Comparison of ENCODE assay signal across 8 cellular contexts in the genomic region with DNA sequence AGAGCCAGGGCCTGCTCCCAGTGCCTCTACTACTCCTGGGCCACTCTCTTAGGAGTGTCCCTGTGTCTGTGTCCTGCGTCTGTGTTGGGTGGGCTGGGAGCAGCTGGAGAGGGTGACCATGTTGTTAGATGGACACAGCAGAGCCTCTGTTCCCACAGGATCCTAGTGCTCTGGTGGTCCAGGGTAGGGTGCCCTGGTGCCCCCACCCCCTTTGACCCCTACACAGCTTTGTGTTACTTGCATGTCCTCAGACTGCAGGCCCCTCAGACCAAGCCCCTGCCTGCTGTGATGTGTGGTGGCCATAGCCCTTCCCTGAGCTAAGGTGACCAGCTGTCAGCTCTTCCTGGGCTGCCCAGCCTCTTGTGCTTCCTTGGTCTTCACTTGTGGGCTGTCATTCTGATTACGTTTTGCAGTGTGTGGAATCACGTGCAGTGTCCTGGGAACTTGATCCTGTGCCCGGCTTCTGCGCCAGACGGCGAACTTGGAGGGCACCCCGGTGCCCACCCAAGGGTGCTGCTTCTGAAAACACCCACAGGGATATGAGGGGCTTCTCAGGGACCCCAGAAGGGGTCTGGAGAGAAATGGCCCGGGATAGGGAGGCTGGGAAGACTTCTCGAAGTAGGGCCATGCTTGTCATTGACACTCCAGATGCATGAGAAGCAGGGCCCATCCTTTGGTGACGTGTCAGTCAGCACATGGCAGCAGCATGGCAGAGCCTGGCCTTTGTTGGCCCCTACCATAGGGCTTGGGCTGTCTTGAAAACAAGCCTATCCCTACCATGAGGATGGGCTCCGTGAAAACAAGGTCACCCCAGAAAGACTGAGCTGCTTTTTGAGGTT. TPM values are rescaled to one million over a fixed set of nuclear protein-coding genes. Genes with fewer than 3 reads are reported as not detected.
A peak's percentile ranks its signal among the peaks of the same experiment; 100 is the strongest.
DNase-seq lines count a peak whose midpoint lies in the region; ATAC-seq, FAIRE-seq and TF ChIP-seq lines count a peak whose summit lies in the region.

No MANE protein-coding gene starts in this region.

- POLR2A ChIA-PET in K562 (lab: Yijun Ruan, JAX): interaction anchor here (0.5 to 7.9 kb wide), 25 partner anchors 11 to 626 kb away, joined by 3 to 120 read pairs (median 4); a partner anchor contains a TSS

- peaks cover 40% of the 10 kb centered on the region for H3K4me1 Mint-ChIP-seq in activated T-cell treated with anti-CD3 and anti-CD28 coated beads, Interleukin-2, amount 50 U/mL, for 72 hours (ENCODE audit: low read depth)

- H3K79me2 ChIP-seq in K562 (ENCODE audit: control insufficient read depth, insufficient read depth, low read length): peaks cover 62% of the 10 kb centered on the region

- peaks cover 61 to 78% of the 10 kb centered on the region in 2 experiments for H3K4me1 ChIP-seq in K562 (replicated peaks in 1 of 2; ENCODE audit: control insufficient read depth in 2 of 2, insufficient read depth in 2 of 2, low read length in 2 of 2)
- H3K4me1 ChIP-seq in lower lobe of right lung: peaks cover 33% of the 10 kb centered on the region
- peaks cover 14 to 24% (median 21%) of the 10 kb centered on the region in 4 donors for H3K4me1 ChIP-seq in transverse colon

- TF ChIP-seq RAD21 in K562 (CRISPR knock-in tag; conservative IDR thresholded peaks at IDR 0.05 in 1 of 2, IDR thresholded peaks at IDR 0.05 in 1 of 2): no peak

- peaks cover 0 to 8% of the 10 kb centered on the region in 2 experiments; a peak in 2 of 5 replicates for H3K27me3 ChIP-seq in K562 (ENCODE audit: control insufficient read depth in 2 of 2, insufficient read depth in 2 of 2, low read length in 2 of 2)
- H3K27me3 ChIP-seq in lower lobe of right lung (ENCODE audit: low read depth): no peaks in the 10 kb centered on the region
- peaks cover 5% of the 10 kb centered on the region for H3K27me3 ChIP-seq in transverse colon

- TF ChIP-seq CTCF in K562 (IDR thresholded peaks at IDR 0.05 in 2 of 3, conservative IDR thresholded peaks at IDR 0.05 in 1 of 3; ENCODE audit: insufficient read depth in 2 of 3, low read depth in 1 of 3, low read length in 3 of 3): no peak
- TF ChIP-seq CTCF in lower lobe of right lung (IDR thresholded peaks at IDR 0.05): no peak
- TF ChIP-seq CTCF in transverse colon (IDR thresholded peaks at IDR 0.05): no peak

- WGBS in K562 (ENCODE audit: insufficient coverage, low coverage, missing lambda C conversion rate): 71% methylated on average over 12 of the region's 12 CpGs
- WGBS in transverse colon (ENCODE audit: low coverage in 1 of 2), 2 donors: 88% methylated on average over 12 of the region's 12 CpGs; no CpG with 5 or more reads in 1 of the 2 donors

- no peak for DNase-seq in activated T-cell treated with anti-CD3 and anti-CD28 coated beads, Interleukin-2, amount 50 U/mL, for 72 hours
- no peak for DNase-seq in activated T-cell treated with anti-CD3 and anti-CD28 coated beads, Interleukin-2, amount 50 U/mL, for 48 hours
- no peak for DNase-seq in K562 (ENCODE audit: extremely low read depth in 1 of 4, low spot score in 3 of 4)
- no peak for DNase-seq in lower lobe of right lung
- DNase-seq in transverse colon: no peak
- DNase-seq in NCI-H146 (lab: John Stamatoyannopoulos, UW): no peak
- DNase-seq in NCI-H1105 (lab: John Stamatoyannopoulos, UW): no peak
- DNase-seq in kidney glomerular epithelial cell (lab: John Stamatoyannopoulos, UW): no peak

- peak overlapping the region; percentile 91 to 94 for H3K9ac ChIP-seq in K562 (ENCODE audit: insufficient read depth in 1 of 2, low read depth in 2 of 2, low read length in 2 of 2)

- ATAC-seq in activated T-cell treated with anti-CD3 and anti-CD28 coated beads, Interleukin-2, amount 50 U/mL, for 72 hours (replicated peaks in 1 of 2): no peak
- ATAC-seq in K562 (no peak), lower lobe of right lung (no peak)

- H3K27ac ChIP-seq in K562 (ENCODE audit: extremely low read depth, low read depth, low read length) (peak overlapping the region; percentile 85), lower lobe of right lung (peak overlapping the region; percentile 96), transverse colon (peak overlapping the region; percentile 81 to 93 (median 89))

- TF ChIP-seq EP300 in K562 (IDR thresholded peaks at IDR 0.05; ENCODE audit: low read length) (no peak), transverse colon (IDR thresholded peaks at IDR 0.05; ENCODE audit: low read depth) (no peak)

- CTCF ChIA-PET in K562 (lab: Yijun Ruan, JAX; ENCODE audit: low intra/inter-chr PET ratio): interaction anchor here (0.8 kb wide), 1 partner anchor 52 kb away, joined by 3 read pairs; no protein-coding TSS in a partner anchor

- no peaks in the 10 kb centered on the region for H3K36me3 Mint-ChIP-seq in activated T-cell treated with anti-CD3 and anti-CD28 coated beads, Interleukin-2, amount 50 U/mL, for 72 hours (ENCODE audit: insufficient read depth in 2 of 2)

- no TSS peak for BruUV-seq in K562 (replicated peaks; lab: Mats Ljungman, UMichigan)

- H3K4me3 Mint-ChIP-seq in activated T-cell treated with anti-CD3 and anti-CD28 coated beads, Interleukin-2, amount 50 U/mL, for 72 hours: peak overlapping the region; percentile 91 to 93

- H3K9me1 ChIP-seq in K562 (ENCODE audit: control insufficient read depth, insufficient read depth, low read length): peaks cover 20% of the 10 kb centered on the region

- no peak for TF ChIP-seq POLR2A in K562 (conservative IDR thresholded peaks at IDR 0.05)
- no peak for TF ChIP-seq POLR2A in transverse colon (IDR thresholded peaks at IDR 0.05)

- no peak for FAIRE-seq in K562 (lab: Jason Lieb, UNC)

- H3K4me3 ChIP-seq in K562 (peak overlapping the region; percentile 70), lower lobe of right lung (peak overlapping the region; percentile 99), transverse colon (peak overlapping the region in 2 of 4 donors; percentile 86 to 87)

- peak overlapping the region; percentile 91 for H3K4me2 ChIP-seq in K562 (ENCODE audit: insufficient read depth, low read length)

- peak overlapping the region; percentile 32 for H3K27ac Mint-ChIP-seq in activated T-cell treated with anti-CD3 and anti-CD28 coated beads, Interleukin-2, amount 50 U/mL, for 72 hours

- H4K20me1 ChIP-seq in K562 (replicated peaks; ENCODE audit: control insufficient read depth, insufficient read depth, low read length): peaks cover 34% of the 10 kb centered on the region

- H3K36me3 ChIP-seq in K562 (ENCODE audit: control insufficient read depth, insufficient read depth, low read length) (peaks cover 43% of the 10 kb centered on the region), lower lobe of right lung (peaks cover 15% of the 10 kb centered on the region), transverse colon (no peaks in the 10 kb centered on the region)

- H3K9me3 ChIP-seq in K562 (replicated peaks; ENCODE audit: control insufficient read depth, insufficient read depth, low read depth, low read length) (no peaks in the 10 kb centered on the region), lower lobe of right lung (no peaks in the 10 kb centered on the region), transverse colon (no peaks in the 10 kb centered on the region)

- intact Hi-C loops in K562 (cut with micrococcal nuclease): loop anchor here (2.0 to 10.0 kb wide), 4 partner anchors 20 to 608 kb away; a partner anchor contains a TSS
- intact Hi-C loops in lower lobe of right lung (cut with DNase I): no loop called here
- intact Hi-C loops in transverse colon (cut with DNase I; ENCODE audit: low total_unique reads): no loop called here

- H3K9me3 Mint-ChIP-seq in activated T-cell treated with anti-CD3 and anti-CD28 coated beads, Interleukin-2, amount 50 U/mL, for 72 hours: no peaks in the 10 kb centered on the region

- H3K27me3 Mint-ChIP-seq in activated T-cell treated with anti-CD3 and anti-CD28 coated beads, Interleukin-2, amount 50 U/mL, for 72 hours (ENCODE audit: low read depth): peaks cover 16% of the 10 kb centered on the region

- H2AFZ ChIP-seq in K562 (ENCODE audit: low read depth, low read length): no peak overlapping the region

- in situ Hi-C loops in K562 (cut with MboI): no loop called here
- in situ Hi-C loops in transverse colon (cut with MboI; ENCODE audit: low pct_ligation_motif_present in 1 of 4, low pct_unique_long_range_greater_than_20kb in 1 of 4, low sequenced_read_pairs in 3 of 4): loop anchor here in 1 of 4 donors (10.0 kb wide), 1 partner anchor 58 kb away; no protein-coding TSS in a partner anchor

RNA-seq across cellular contexts. Expression of a gene that starts 1.5 kb away (rescaled TPM):
- 10 to 100 TPM; 35.5 to 43.0 TPM for total RNA-seq in activated T-cell treated with anti-CD3 and anti-CD28 coated beads, Interleukin-2, amount 50 U/mL, for 72 hours
- total RNA-seq in K562 (2011; cell fraction: chromatin; rRNA removed; ENCODE audit: low replicate concordance): 160 and 395 TPM in 2 replicates
- 227 and 229 TPM in 2 replicates for total RNA-seq in K562 (2011; cell fraction: nucleolus; rRNA removed)
- 196 and 211 TPM in 2 replicates for total RNA-seq in K562 (2011; cell fraction: nucleoplasm; rRNA removed)
- 70.1 and 95.8 TPM in 2 replicates for total RNA-seq in K562 (2014; rRNA removed)
- total RNA-seq in K562 (2014; rRNA removed; fragmentation: Illumina TruSeq; extraction: Trizol): 36.1 and 45.9 TPM in 2 replicates
- total RNA-seq in K562 (2015; rRNA removed; fragmentation: Illumina TruSeq; extraction: Trizol): 55.8 and 57.2 TPM in 2 replicates
- total RNA-seq in K562 (2021): 94.1 and 97.3 TPM in 2 replicates
- polyA plus RNA-seq in K562 (2011; rRNA removed): 94.9 and 115 TPM in 2 replicates
- 157 and 209 TPM in 2 replicates for polyA plus RNA-seq in K562 (2011; cell fraction: cytosol; rRNA removed)
- 157 and 195 TPM in 2 replicates for polyA plus RNA-seq in K562 (2011; cell fraction: nucleus; rRNA removed)
- polyA plus RNA-seq in K562 (2012): 68.2 and 73.0 TPM in 2 replicates
- polyA plus RNA-seq in K562 (2014; fragmentation: Illumina TruSeq; extraction: Trizol): 88.3 and 89.4 TPM in 2 replicates
- 10 to 100 TPM; 15.5 to 17.5 TPM for polyA plus RNA-seq in K562 (2014; fragmentation: Nextera tagmentation; extraction: Ambion mirVana)
- 89.6 and 92.5 TPM in 2 replicates for polyA plus RNA-seq in K562 (2014; rRNA removed)
- polyA minus RNA-seq in K562 (2011; rRNA and poly(A)+ RNA removed): 130 and 186 TPM in 2 replicates
- polyA minus RNA-seq in K562 (2011; cell fraction: cytosol; rRNA and poly(A)+ RNA removed): 73.2 and 76.1 TPM in 2 replicates
- 63.1 and 85.0 TPM in 2 replicates for polyA minus RNA-seq in K562 (2011; cell fraction: nucleus; rRNA and poly(A)+ RNA removed)
- 45.1 TPM for total RNA-seq in lower lobe of right lung
- 100 to 1,000 TPM in 1 of 4 donors, 10 to 100 TPM in 3; 32.9 to 101 (median 50.6) TPM for total RNA-seq in transverse colon

RNA-seq across cellular contexts. Expression of a gene that starts 5.8 kb away (rescaled TPM):
- total RNA-seq in activated T-cell treated with anti-CD3 and anti-CD28 coated beads, Interleukin-2, amount 50 U/mL, for 72 hours: 1 to 10 TPM; 1.7 to 5.5 TPM
- total RNA-seq in K562 (2011; cell fraction: chromatin; rRNA removed; ENCODE audit: low replicate concordance): 114 and 328 TPM in 2 replicates
- total RNA-seq in K562 (2011; cell fraction: nucleolus; rRNA removed): 214 and 270 TPM in 2 replicates
- total RNA-seq in K562 (2011; cell fraction: nucleoplasm; rRNA removed): 106 and 131 TPM in 2 replicates
- total RNA-seq in K562 (2014; rRNA removed) (49.3 and 54.2 TPM in 2 replicates), K562 (2014; rRNA removed; fragmentation: Illumina TruSeq; extraction: Trizol) (2.2 and 4.5 TPM in 2 replicates), K562 (2015; rRNA removed; fragmentation: Illumina TruSeq; extraction: Trizol) (13.3 and 15.6 TPM in 2 replicates), K562 (2021) (46.5 and 50.6 TPM in 2 replicates), lower lobe of right lung (16.8 TPM), transverse colon (10 to 100 TPM; 15.3 to 81.6 (median 19.3) TPM)
- polyA plus RNA-seq in K562 (2011; rRNA removed) (35.2 and 71.6 TPM in 2 replicates), K562 (2014; fragmentation: Illumina TruSeq; extraction: Trizol) (8.0 and 15.9 TPM in 2 replicates), K562 (2014; fragmentation: Nextera tagmentation; extraction: Ambion mirVana) (under 1 TPM; 0.03 to 0.17 TPM), K562 (2014; rRNA removed) (42.5 and 97.4 TPM in 2 replicates)
- polyA plus RNA-seq in K562 (2011; cell fraction: cytosol; rRNA removed): 134 and 673 TPM in 2 replicates
- 407 and 424 TPM in 2 replicates for polyA plus RNA-seq in K562 (2011; cell fraction: nucleus; rRNA removed)
- 30.0 and 31.2 TPM in 2 replicates for polyA plus RNA-seq in K562 (2012)
- polyA minus RNA-seq in K562 (2011; rRNA and poly(A)+ RNA removed): 15.1 and 15.6 TPM in 2 replicates
- polyA minus RNA-seq in K562 (2011; cell fraction: cytosol; rRNA and poly(A)+ RNA removed): 24.6 and 52.4 TPM in 2 replicates
- polyA minus RNA-seq in K562 (2011; cell fraction: nucleus; rRNA and poly(A)+ RNA removed): 96.8 and 145 TPM in 2 replicates

RNA-seq across cellular contexts. Expression of a gene that starts 57.6 kb away (rescaled TPM):
- 10 to 100 TPM; 44.2 to 46.6 TPM for total RNA-seq in activated T-cell treated with anti-CD3 and anti-CD28 coated beads, Interleukin-2, amount 50 U/mL, for 72 hours
- total RNA-seq in K562 (2011; cell fraction: chromatin; rRNA removed; ENCODE audit: low replicate concordance): 638 and 1,105 TPM in 2 replicates
- 550 and 577 TPM in 2 replicates for total RNA-seq in K562 (2011; cell fraction: nucleolus; rRNA removed)
- total RNA-seq in K562 (2011; cell fraction: nucleoplasm; rRNA removed): 502 and 511 TPM in 2 replicates
- 107 and 108 TPM in 2 replicates for total RNA-seq in K562 (2014; rRNA removed)
- total RNA-seq in K562 (2014; rRNA removed; fragmentation: Illumina TruSeq; extraction: Trizol): 43.7 and 49.4 TPM in 2 replicates
- total RNA-seq in K562 (2015; rRNA removed; fragmentation: Illumina TruSeq; extraction: Trizol): 80.1 and 81.2 TPM in 2 replicates
- 116 and 119 TPM in 2 replicates for total RNA-seq in K562 (2021)
- polyA plus RNA-seq in K562 (2011; rRNA removed): 81.8 and 155 TPM in 2 replicates
- 51.2 and 92.7 TPM in 2 replicates for polyA plus RNA-seq in K562 (2011; cell fraction: cytosol; rRNA removed)
- polyA plus RNA-seq in K562 (2011; cell fraction: nucleus; rRNA removed): 1,167 and 1,418 TPM in 2 replicates
- 76.7 and 85.3 TPM in 2 replicates for polyA plus RNA-seq in K562 (2012)
- polyA plus RNA-seq in K562 (2014; fragmentation: Illumina TruSeq; extraction: Trizol): 70.4 and 75.0 TPM in 2 replicates
- polyA plus RNA-seq in K562 (2014; fragmentation: Nextera tagmentation; extraction: Ambion mirVana): 1 to 10 TPM; 5.9 to 7.7 TPM
- 135 and 144 TPM in 2 replicates for polyA plus RNA-seq in K562 (2014; rRNA removed)
- polyA minus RNA-seq in K562 (2011; rRNA and poly(A)+ RNA removed): 62.1 and 82.0 TPM in 2 replicates
- polyA minus RNA-seq in K562 (2011; cell fraction: cytosol; rRNA and poly(A)+ RNA removed): 35.2 and 46.4 TPM in 2 replicates
- polyA minus RNA-seq in K562 (2011; cell fraction: nucleus; rRNA and poly(A)+ RNA removed): 210 and 349 TPM in 2 replicates
- total RNA-seq in lower lobe of right lung: 29.5 TPM
- 100 to 1,000 TPM in 1 of 4 donors, 10 to 100 TPM in 3; 34.3 to 182 (median 64.7) TPM for total RNA-seq in transverse colon
